In the genomic region with DNA sequence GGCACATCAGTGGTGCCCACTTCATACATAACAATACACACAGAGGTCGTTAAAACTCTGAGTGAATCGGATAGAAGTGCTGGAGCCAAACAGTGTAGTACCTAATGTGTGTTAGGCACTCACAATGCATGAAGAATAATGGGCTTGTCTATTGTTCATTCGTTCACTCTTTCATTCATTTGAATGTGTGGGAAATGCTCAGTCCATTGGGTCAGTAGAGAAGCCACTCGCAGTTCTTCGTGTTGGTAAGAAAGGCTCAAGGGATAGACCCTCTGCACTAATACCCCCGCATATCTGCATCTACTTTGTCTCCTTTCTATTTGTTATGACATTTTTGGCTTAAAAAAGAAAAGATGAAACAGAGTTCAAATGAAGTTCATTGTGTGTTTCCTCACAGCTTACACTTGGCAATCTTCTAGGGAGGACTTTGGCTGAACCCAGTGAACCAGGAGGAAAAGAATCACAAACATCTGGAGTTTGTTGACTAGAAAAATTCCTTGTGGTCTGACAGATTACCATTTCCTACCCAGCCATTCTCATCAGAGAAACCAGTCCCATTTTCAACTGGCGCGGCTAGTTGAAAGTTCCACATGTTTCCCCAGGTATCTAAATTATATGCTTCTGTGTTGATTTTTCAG, we compare ENCODE assay signal across 10 cellular contexts. TPM values are rescaled to one million over a fixed set of nuclear protein-coding genes. Genes with fewer than 3 reads are reported as not detected.
DNase-seq lines count a peak whose midpoint lies in the region; ATAC-seq and TF ChIP-seq lines count a peak whose summit lies in the region.
"Had no signal": no experiment of that assay in that cellular context is flagged by ENCODE, and none has a peak within 500 bp of the region (broad histone marks: within the 10 kb centered on the region; RNA-seq: fewer than 3 reads in every experiment).

No MANE protein-coding gene starts in this region.

- TF ChIP-seq CTCF in HFFc6 (IDR thresholded peaks at IDR 0.05) (no peak), cardiac fibroblast (IDR thresholded peaks at IDR 0.05; ENCODE audit: low read depth, low read length) (no peak), left lung (IDR thresholded peaks at IDR 0.05) (no peak)

- H3K27me3 ChIP-seq in left lung: no peaks in the 10 kb centered on the region

- no peaks in the 10 kb centered on the region for H3K9me3 Mint-ChIP-seq in HFFc6

- no peaks in the 10 kb centered on the region for H3K9me3 ChIP-seq in left lung

- peaks cover 24 to 28% of the 10 kb centered on the region in 2 donors for H3K4me1 ChIP-seq in left lung

- intact Hi-C loops in left lung (cut with DNase I): no loop called here

- H3K36me3 ChIP-seq in left lung: no peaks in the 10 kb centered on the region

- ATAC-seq in left lung (peak; percentile 70), HG03159 (IDR thresholded peaks at IDR 0.05; ENCODE audit: unreplicated experiment) (no peak)

- peak overlapping the region; percentile 49 to 50 for H3K27ac ChIP-seq in left lung

- in situ Hi-C loops in G401 (cut with HindIII; ENCODE audit: low sequenced_read_pairs): no loop called here

- peaks cover 31% of the 10 kb centered on the region for H3K4me1 Mint-ChIP-seq in HFFc6 (ENCODE audit: low read depth)

- H3K4me3 Mint-ChIP-seq in HFFc6: peak overlapping the region; percentile 85

- peak overlapping the region in 1 of 2 donors; percentile 4 for H3K4me3 ChIP-seq in cardiac fibroblast (replicated peaks in 1 of 2; ENCODE audit: low read depth in 2 of 2, low read length in 2 of 2)
- H3K4me3 ChIP-seq in left lung: no peak overlapping the region

- DNase-seq in HFFc6 (peak; percentile 89), cardiac fibroblast (ENCODE audit: low read depth in 2 of 2) (peak; percentile 96), left lung (no peak), stromal cell of bone marrow (ENCODE audit: low read depth) (peak; percentile 92), GM19240 (ENCODE audit: insufficient read length, low spot score) (no peak), GM19238 (ENCODE audit: insufficient read length, low spot score) (no peak), G401 (ENCODE audit: low spot score) (no peak)
- DNase-seq: NCI-H1048 had no signal

- peak overlapping the region; percentile 82 for H3K27ac Mint-ChIP-seq in HFFc6

- no peaks in the 10 kb centered on the region for H3K36me3 Mint-ChIP-seq in HFFc6 (ENCODE audit: low read depth)

- no peaks in the 10 kb centered on the region; the same call in 1 of the 2 replicates for H3K27me3 Mint-ChIP-seq in HFFc6 (ENCODE audit: insufficient read depth)

RNA-seq across cellular contexts. Expression of a gene that starts 32.9 kb away (rescaled TPM):
- 10 to 100 TPM; 61.6 to 75.4 (median 68.8) TPM for total RNA-seq in HFFc6 (2021; fragmentation: NEBNext Ultra II Directional; extraction: Animal tissue kit (Norgen Biotek cat#: 25700))
- total RNA-seq in left lung: 100 to 1,000 TPM in 1 of 2 donors, 10 to 100 TPM in 1; 86.4 to 134 TPM
- 42.5 and 58.7 TPM in 2 replicates for total RNA-seq in G401 (2014; rRNA removed; shearing (Covaris generic))

RNA-seq across cellular contexts. Expression of a gene that starts 36.7 kb away (rescaled TPM):
- total RNA-seq in HFFc6 (2021; fragmentation: NEBNext Ultra II Directional; extraction: Animal tissue kit (Norgen Biotek cat#: 25700)): 1 to 10 TPM in 1 of 6 experiments, under 1 TPM in 4, not detected in 1; 0.51 to 1.3 (median 0.77) TPM
- total RNA-seq in left lung: 100 to 1,000 TPM in 1 of 2 donors, 10 to 100 TPM in 1; 52.4 to 131 TPM
- total RNA-seq in G401 (2014; rRNA removed; shearing (Covaris generic)): not detected in 2 replicates
- total RNA-seq: T-helper 2 cell treated with Interferon-gamma antibody and Interleukin-4, amounts not matched to agents 100 ng/mL and 5 ng/mL, for 36 hours had no signal

Comparison
In these comparisons a context has a peak if more than half of its experiments do, and no peak if none do; other contexts are left out.
1. DNase-seq: peak in HFFc6 (single experiment), cardiac fibroblast (2 of 2) and stromal cell of bone marrow (single experiment); none in left lung (0 of 2), GM19240 (single experiment), GM19238 (single experiment) and G401 (single experiment).
2. RNA of a gene that starts 36.7 kb away (total RNA-seq): 52.4 to 131 TPM in left lung; 0.51 to 1.3 TPM in HFFc6 and not detected in G401; every median in the first group is over 10 times any median in the second.